7 cellular contexts compared by ENCODE assay signal in the genomic region with DNA sequence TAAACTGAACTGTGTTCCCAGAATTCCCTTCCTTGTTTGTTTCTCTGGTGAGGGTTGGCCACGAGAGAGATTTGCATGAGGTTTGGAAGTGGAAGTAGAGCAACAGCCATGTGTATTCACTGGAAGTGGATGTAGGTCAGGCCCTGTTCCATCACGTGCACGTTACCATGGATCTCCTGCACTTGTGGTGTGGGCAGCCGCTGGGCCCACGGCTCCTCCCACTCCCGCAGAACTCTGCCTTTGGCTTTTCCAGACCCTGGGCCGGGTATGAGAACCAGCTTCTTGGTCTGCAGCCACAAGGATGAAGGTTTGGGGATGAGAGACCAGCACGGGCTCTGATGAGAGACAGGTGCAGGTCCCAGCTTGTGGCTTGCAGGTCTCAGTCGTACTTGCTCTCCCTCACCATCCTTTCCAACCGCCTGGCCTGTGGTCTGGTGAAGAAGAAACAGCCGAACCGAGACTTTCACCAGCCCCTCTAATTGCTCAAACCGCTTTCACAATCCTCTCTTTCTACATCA.
A peak's percentile ranks its signal among the peaks of the same experiment; 100 is the strongest.
DNase-seq lines count a peak whose midpoint lies in the region; ATAC-seq and TF ChIP-seq lines count a peak whose summit lies in the region.

No MANE protein-coding gene starts in this region.

- peak; percentile 20 for ATAC-seq in left colon

- no peak for TF ChIP-seq EP300 in stomach (IDR thresholded peaks at IDR 0.05)

- no peaks in the 10 kb centered on the region for H3K9me3 Mint-ChIP-seq in activated T-helper 1 cell treated with anti-CD3 and anti-CD28 coated beads, Interleukin-12 subunit alpha, Interleukin-12 subunit beta, Interleukin-2, Interleukin-4 antibody, amounts not matched to agents 30 ng/mL and 10 ng/mL and 1 ng/mL, durations not matched to agents 14 hours and 24 hours and 36 hours

- H3K4me3 ChIP-seq in stomach (no peak overlapping the region), testis (no peak overlapping the region), A673 (ENCODE audit: low read depth, low read length, poor library complexity, severe bottlenecking) (no peak overlapping the region)

- H3K27ac ChIP-seq in stomach, result peak overlapping the region in 4 of 5 donors; percentile 2 to 60 (median 13)
- no peak overlapping the region for H3K27ac ChIP-seq in testis
- no peak overlapping the region for H3K27ac ChIP-seq in A673 (ENCODE audit: low read depth, low read length, poor library complexity, severe bottlenecking)

- BruUV-seq in A673 (replicated peaks; lab: Mats Ljungman, UMichigan), result no TSS peak

- H3K27me3 Mint-ChIP-seq in activated T-helper 1 cell treated with anti-CD3 and anti-CD28 coated beads, Interleukin-12 subunit alpha, Interleukin-12 subunit beta, Interleukin-2, Interleukin-4 antibody, amounts not matched to agents 30 ng/mL and 10 ng/mL and 1 ng/mL, durations not matched to agents 14 hours and 24 hours and 36 hours (ENCODE audit: insufficient read depth), result no peaks in the 10 kb centered on the region

- intact Hi-C loops in activated T-helper 1 cell treated with anti-CD3 and anti-CD28 coated beads, Interleukin-12 subunit alpha, Interleukin-12 subunit beta, Interleukin-2, Interleukin-4 antibody, amounts not matched to agents 30 ng/mL and 10 ng/mL and 1 ng/mL, durations not matched to agents 14 hours and 24 hours and 36 hours (cut with micrococcal nuclease), result loop anchor here (1.0 kb wide), 1 partner anchor 8 kb away; no protein-coding TSS in a partner anchor
- intact Hi-C loops in left colon (cut with DNase I, micrococcal nuclease) (no loop called here), stomach (cut with DNase I; ENCODE audit: low total_unique reads) (no loop called here), testis (cut with DNase I; ENCODE audit: low total_unique reads) (no loop called here), A673 (cut with micrococcal nuclease; ENCODE audit: unreplicated experiment) (no loop called here)

- H3K27ac Mint-ChIP-seq in activated T-helper 1 cell treated with anti-CD3 and anti-CD28 coated beads, Interleukin-12 subunit alpha, Interleukin-12 subunit beta, Interleukin-2, Interleukin-4 antibody, amounts not matched to agents 30 ng/mL and 10 ng/mL and 1 ng/mL, durations not matched to agents 14 hours and 24 hours and 36 hours, result peak overlapping the region; percentile 78

- TF ChIP-seq POLR2A in stomach (IDR thresholded peaks at IDR 0.05), result no peak
- no peak for TF ChIP-seq POLR2A in testis (IDR thresholded peaks at IDR 0.05)

- CTCF ChIA-PET in A673 (lab: Charles Lee), result interaction anchor here (0.6 kb wide), 1 partner anchor 139 kb away, joined by 6 read pairs; no protein-coding TSS in a partner anchor

- POLR2A ChIA-PET in A673 (lab: Charles Lee; ENCODE audit: low non-redundant PET), result interaction anchor here (0.6 kb wide), 1 partner anchor 820 kb away, joined by 7 read pairs; no protein-coding TSS in a partner anchor

- peaks cover 40% of the 10 kb centered on the region for H3K36me3 Mint-ChIP-seq in activated T-helper 1 cell treated with anti-CD3 and anti-CD28 coated beads, Interleukin-12 subunit alpha, Interleukin-12 subunit beta, Interleukin-2, Interleukin-4 antibody, amounts not matched to agents 30 ng/mL and 10 ng/mL and 1 ng/mL, durations not matched to agents 14 hours and 24 hours and 36 hours (ENCODE audit: low read depth)

- H3K4me1 ChIP-seq in stomach, result peaks cover 0 to 8% (median 3%) of the 10 kb centered on the region in 4 donors
- H3K4me1 ChIP-seq in testis, result no peaks in the 10 kb centered on the region
- no peaks in the 10 kb centered on the region for H3K4me1 ChIP-seq in A673 (ENCODE audit: insufficient read depth, low read length, poor library complexity, severe bottlenecking)

- H3K9me3 ChIP-seq in stomach (no peaks in the 10 kb centered on the region), testis (no peaks in the 10 kb centered on the region), A673 (ENCODE audit: low read depth, low read length, poor library complexity, severe bottlenecking) (no peaks in the 10 kb centered on the region)

- peak; percentile 89 for DNase-seq in NCI-H526 treated with DMSO at 0.1 percent for 48 hours (lab: John Stamatoyannopoulos, UW)
- DNase-seq in activated T-helper 1 cell treated with anti-CD3 and anti-CD28 coated beads, Interleukin-12 subunit alpha, Interleukin-12 subunit beta, Interleukin-2, Interleukin-4 antibody, amounts not matched to agents 30 ng/mL and 10 ng/mL and 1 ng/mL, durations not matched to agents 14 hours and 24 hours and 36 hours (ENCODE audit: low spot score), result no peak
- peak in 1 of 2 donors; percentile 26 for DNase-seq in left colon
- no peak for DNase-seq in stomach
- DNase-seq in testis, result no peak
- DNase-seq in A673 (ENCODE audit: low spot score), result no peak
- DNase-seq in DMS153 (lab: John Stamatoyannopoulos, UW), result no peak

- H3K4me1 Mint-ChIP-seq in activated T-helper 1 cell treated with anti-CD3 and anti-CD28 coated beads, Interleukin-12 subunit alpha, Interleukin-12 subunit beta, Interleukin-2, Interleukin-4 antibody, amounts not matched to agents 30 ng/mL and 10 ng/mL and 1 ng/mL, durations not matched to agents 14 hours and 24 hours and 36 hours (ENCODE audit: low read depth), result peaks cover 63% of the 10 kb centered on the region

- H3K4me3 Mint-ChIP-seq in activated T-helper 1 cell treated with anti-CD3 and anti-CD28 coated beads, Interleukin-12 subunit alpha, Interleukin-12 subunit beta, Interleukin-2, Interleukin-4 antibody, amounts not matched to agents 30 ng/mL and 10 ng/mL and 1 ng/mL, durations not matched to agents 14 hours and 24 hours and 36 hours, result peak overlapping the region; percentile 47

- peaks cover 0 to 19% (median 18%) of the 10 kb centered on the region in 4 donors for H3K36me3 ChIP-seq in stomach
- no peaks in the 10 kb centered on the region for H3K36me3 ChIP-seq in testis (ENCODE audit: low read depth, missing control alignments)
- no peaks in the 10 kb centered on the region for H3K36me3 ChIP-seq in A673 (ENCODE audit: insufficient read depth, low read length, poor library complexity, severe bottlenecking)

- TF ChIP-seq CTCF in stomach (IDR thresholded peaks at IDR 0.05) (no peak), testis (IDR thresholded peaks at IDR 0.05) (no peak), A673 (conservative IDR thresholded peaks at IDR 0.05; ENCODE audit: low read depth, low read length) (no peak)

- H3K27me3 ChIP-seq in stomach (no peaks in the 10 kb centered on the region), testis (no peaks in the 10 kb centered on the region), A673 (replicated peaks; ENCODE audit: insufficient read depth, low read depth, low read length, poor library complexity) (no peaks in the 10 kb centered on the region)

- WGBS in stomach, 5 donors, result 74 to 89% (median 83%) methylated on average over 12 to 13 of the region's 13 CpGs
- 94 to 96% methylated on average over 11 to 13 of the region's 13 CpGs for WGBS in testis, 2 donors

Comparison
In these comparisons a context has a peak if more than half of its experiments do, and no peak if none do; other contexts are left out.
1. H3K27ac ChIP-seq: peak in stomach (4 of 5); none in testis (0 of 2) and A673 (single experiment).